1 cellular context compared by ENCODE assay signal in genomic region chr6:17413313-17413750, GRCh38.
TF ChIP-seq lines count a peak whose summit lies in the region.

No MANE protein-coding gene starts in this region.

TF ChIP-seq in GM23338, 12 proteins besides CTCF, POLR2A, EP300 and RAD21 (continued from another document):
- TF ChIP-seq ETS1 (IDR thresholded peaks at IDR 0.05) (no peak), ZNF331 (CRISPR knock-in tag; IDR thresholded peaks at IDR 0.05; ENCODE audit: low read depth) (no peak), NANOG (IDR thresholded peaks at IDR 0.05; ENCODE audit: borderline replicate concordance) (no peak), STAT1 (IDR thresholded peaks at IDR 0.05; ENCODE audit: unreplicated experiment) (no peak), POLR2AphosphoS5 (IDR thresholded peaks at IDR 0.05; ENCODE audit: low read depth) (no peak), JUNB (IDR thresholded peaks at IDR 0.05; ENCODE audit: unreplicated experiment) (no peak)
